ENCODE assay signal across 14 cellular contexts in genomic region chr1:96525657-96526613, GRCh38.
DNase-seq lines count a peak whose midpoint lies in the region; ATAC-seq and TF ChIP-seq lines count a peak whose summit lies in the region.
"Had no signal": no experiment of that assay in that cellular context is flagged by ENCODE, and none has a peak within 500 bp of the region (broad histone marks: within the 10 kb centered on the region; RNA-seq: fewer than 3 reads in every experiment).

No MANE protein-coding gene starts in this region.

- H3K27me3 Mint-ChIP-seq in T-helper 17 cell (no peaks in the 10 kb centered on the region), nephron progenitor cell (ENCODE audit: low read depth, poor library complexity) (peaks cover 3% of the 10 kb centered on the region)

- H3K27me3 ChIP-seq in esophagus squamous epithelium (no peaks in the 10 kb centered on the region), uterus (no peaks in the 10 kb centered on the region)

- H3K9me3 ChIP-seq in T-helper 17 cell (ENCODE audit: control insufficient read depth, low read length, poor library complexity, severe bottlenecking) (no peaks in the 10 kb centered on the region), esophagus squamous epithelium (peaks cover 0 to 15% (median 11%) of the 10 kb centered on the region in 3 donors), uterus (peaks cover 0 to 4% of the 10 kb centered on the region in 2 donors)

- H3K36me3 Mint-ChIP-seq in T-helper 17 cell (ENCODE audit: low read depth): no peaks in the 10 kb centered on the region
- peaks cover 33% of the 10 kb centered on the region for H3K36me3 Mint-ChIP-seq in nephron progenitor cell (ENCODE audit: low read depth)

- no peaks in the 10 kb centered on the region for H3K36me3 ChIP-seq in esophagus squamous epithelium
- no peaks in the 10 kb centered on the region for H3K36me3 ChIP-seq in uterus

- H3K9me3 Mint-ChIP-seq in nephron progenitor cell: peaks cover 44% of the 10 kb centered on the region

- H3K27ac Mint-ChIP-seq in T-helper 17 cell (no peak overlapping the region), nephron progenitor cell (peak overlapping the region; percentile 9)
- H3K27ac Mint-ChIP-seq: CD8-positive, alpha-beta memory T cell had no signal

- TF ChIP-seq POLR2A in esophagus squamous epithelium (IDR thresholded peaks at IDR 0.05) (no peak), uterus (IDR thresholded peaks at IDR 0.05) (no peak)

- no peaks in the 10 kb centered on the region for H3K4me1 Mint-ChIP-seq in T-helper 17 cell
- peaks cover 53% of the 10 kb centered on the region for H3K4me1 Mint-ChIP-seq in nephron progenitor cell
- H3K4me1 Mint-ChIP-seq: CD8-positive, alpha-beta memory T cell had no signal

- ATAC-seq in T-helper 17 cell (no peak), HG03565 (IDR thresholded peaks at IDR 0.05; ENCODE audit: unreplicated experiment) (no peak)

- DNase-seq in T-helper 17 cell (no peak), esophagus squamous epithelium (lab: John Stamatoyannopoulos, UW) (no peak), nephron progenitor cell (no peak), uterus (peak in 1 of 2 donors; percentile 34), putamen (ENCODE audit: low spot score) (no peak)
- no peak for DNase-seq in activated T-cell treated with anti-CD3 and anti-CD28 coated beads, Interleukin-2, amount 50 U/mL, for 1 hour
- DNase-seq: CD8-positive, alpha-beta memory T cell; GF-D8; IMR-90; NCI-H1417 treated with DMSO at 0.1 percent for 48 hours; NCI-H2029 treated with DMSO at 0.1 percent for 48 hours; NCI-H510A treated with DMSO at 0.1 percent for 48 hours; SIG-M5 had no signal

- H3K4me3 ChIP-seq in esophagus squamous epithelium (no peak overlapping the region), uterus (no peak overlapping the region)

- H3K4me3 Mint-ChIP-seq in T-helper 17 cell (peak overlapping the region; percentile 7), nephron progenitor cell (no peak overlapping the region)
- H3K4me3 Mint-ChIP-seq: CD8-positive, alpha-beta memory T cell had no signal

- intact Hi-C loops in esophagus squamous epithelium (cut with DNase I): no loop called here
- intact Hi-C loops in uterus (cut with DNase I; ENCODE audit: low total_unique reads): no loop called here

- H3K4me1 ChIP-seq in esophagus squamous epithelium: peaks cover 0 to 5% (median 0%) of the 10 kb centered on the region in 3 donors
- no peaks in the 10 kb centered on the region for H3K4me1 ChIP-seq in uterus

- TF ChIP-seq CTCF in esophagus squamous epithelium (IDR thresholded peaks at IDR 0.05) (no peak), nephron progenitor cell (IDR thresholded peaks at IDR 0.05) (no peak), uterus (IDR thresholded peaks at IDR 0.05) (no peak)

- H3K27ac ChIP-seq in esophagus squamous epithelium (peak overlapping the region; percentile 9 to 68 (median 25)), uterus (peak overlapping the region; percentile 52 to 57)

- WGBS in esophagus squamous epithelium, 2 donors: 67 to 72% methylated on average over 7 to 8 of the region's 8 CpGs
